In the genomic region with DNA sequence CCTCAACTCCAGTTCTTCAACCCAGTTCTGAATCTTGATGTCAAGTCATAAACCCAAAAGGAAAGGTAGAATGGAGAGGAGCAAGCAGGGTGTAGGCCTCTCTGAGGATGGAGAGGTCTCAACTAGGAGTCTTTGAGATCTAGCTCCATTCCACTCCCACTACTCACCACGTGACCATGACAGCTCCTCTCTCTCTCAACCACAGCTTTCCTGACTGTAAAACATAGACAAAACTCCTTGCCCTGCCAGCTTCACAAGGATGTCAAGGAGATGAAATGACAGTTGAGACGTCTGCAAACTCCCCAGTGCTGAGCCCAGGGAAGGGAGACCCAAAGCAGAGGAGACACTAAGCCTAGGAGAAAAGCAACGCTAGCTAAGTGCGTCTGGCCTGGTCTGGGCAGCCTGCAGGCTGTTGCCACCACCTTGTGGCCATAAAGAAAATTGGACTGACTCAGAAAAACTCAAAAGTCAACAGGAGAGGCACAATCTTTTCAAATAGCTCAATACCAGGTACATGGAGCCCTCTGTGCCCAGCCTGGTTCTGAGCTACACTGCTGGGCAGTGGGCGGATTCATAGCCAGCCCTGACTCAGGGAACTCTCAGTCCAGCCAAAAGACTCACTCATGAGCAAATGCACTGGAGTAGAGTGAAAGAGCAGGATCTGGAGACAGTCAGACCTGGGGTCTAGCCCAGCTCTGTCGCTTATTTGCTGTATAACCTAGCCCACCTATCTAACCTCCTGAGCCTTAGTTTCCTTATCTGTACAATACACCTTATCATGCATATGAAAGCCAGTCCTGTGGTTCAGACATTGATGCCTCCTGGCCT, we compare ENCODE assay signal across 1 cellular context.
TF ChIP-seq lines count a peak whose summit lies in the region.

No MANE protein-coding gene starts in this region.

TF ChIP-seq in K562, 482 proteins besides CTCF, POLR2A, EP300 and RAD21 (continued from another document):
- TF ChIP-seq, protein P1, sequence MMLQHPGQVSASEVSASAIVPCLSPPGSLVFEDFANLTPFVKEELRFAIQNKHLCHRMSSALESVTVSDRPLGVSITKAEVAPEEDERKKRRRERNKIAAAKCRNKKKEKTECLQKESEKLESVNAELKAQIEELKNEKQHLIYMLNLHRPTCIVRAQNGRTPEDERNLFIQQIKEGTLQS (IDR thresholded peaks at IDR 0.05): no peak
- TF ChIP-seq, protein P1 (CRISPR knock-in tag; conservative IDR thresholded peaks at IDR 0.05): peak; percentile 54; the same call in 1 of the 2 replicates
- no peak for TF ChIP-seq NEUROD1 (IDR thresholded peaks at IDR 0.05; ENCODE audit: borderline replicate concordance, low read depth, low read length, partially characterized antibody)
- TF ChIP-seq, protein P2, sequence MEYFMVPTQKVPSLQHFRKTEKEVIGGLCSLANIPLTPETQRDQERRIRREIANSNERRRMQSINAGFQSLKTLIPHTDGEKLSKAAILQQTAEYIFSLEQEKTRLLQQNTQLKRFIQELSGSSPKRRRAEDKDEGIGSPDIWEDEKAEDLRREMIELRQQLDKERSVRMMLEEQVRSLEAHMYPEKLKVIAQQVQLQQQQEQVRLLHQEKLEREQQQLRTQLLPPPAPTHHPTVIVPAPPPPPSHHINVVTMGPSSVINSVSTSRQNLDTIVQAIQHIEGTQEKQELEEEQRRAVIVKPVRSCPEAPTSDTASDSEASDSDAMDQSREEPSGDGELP (CRISPR knock-in tag; IDR thresholded peaks at IDR 0.05; ENCODE audit: borderline replicate concordance): peak; percentile 28; the same call in 1 of the 2 replicates
TF ChIP-seq in K562: peak in this region for 22.
